ENCODE assay signal across 13 cellular contexts in genomic region chr4:2256781-2257191, GRCh38. TPM values are rescaled to one million over a fixed set of nuclear protein-coding genes. Genes with fewer than 3 reads are reported as not detected.
DNase-seq lines count a peak whose midpoint lies in the region; ATAC-seq, FAIRE-seq and TF ChIP-seq lines count a peak whose summit lies in the region.
"Had no signal": no experiment of that assay in that cellular context is flagged by ENCODE, and none has a peak within 500 bp of the region (broad histone marks: within the 10 kb centered on the region; RNA-seq: fewer than 3 reads in every experiment).

No MANE protein-coding gene starts in this region.

- H3K4me3 Mint-ChIP-seq in neural progenitor cell = no peak overlapping the region
- H3K4me3 Mint-ChIP-seq: nephron progenitor cell had no signal

- TF ChIP-seq CTCF in K562 (IDR thresholded peaks at IDR 0.05 in 2 of 3, conservative IDR thresholded peaks at IDR 0.05 in 1 of 3; ENCODE audit: insufficient read depth in 2 of 3, low read depth in 1 of 3, low read length in 3 of 3) = no peak
- no peak for TF ChIP-seq CTCF in neural progenitor cell (IDR thresholded peaks at IDR 0.05)

- H3K4me3 ChIP-seq in K562 (no peak overlapping the region), skin epidermis (no peak overlapping the region), neural progenitor cell (no peak overlapping the region)

- H3K4me1 ChIP-seq in K562 (replicated peaks in 1 of 2; ENCODE audit: control insufficient read depth in 2 of 2, insufficient read depth in 2 of 2, low read length in 2 of 2) (peaks cover 6 to 76% of the 10 kb centered on the region in 2 experiments; a peak in 4 of 5 replicates), neural progenitor cell (peaks cover 6% of the 10 kb centered on the region)

- H4K20me1 ChIP-seq in K562 (replicated peaks; ENCODE audit: control insufficient read depth, insufficient read depth, low read length) = no peaks in the 10 kb centered on the region; the same call in 1 of the 2 replicates
- H4K20me1 ChIP-seq in neural progenitor cell (ENCODE audit: low read depth) = peaks cover 86% of the 10 kb centered on the region

- WGBS in K562 (ENCODE audit: insufficient coverage, low coverage, missing lambda C conversion rate) = 70% methylated on average over 8 of the region's 12 CpGs

- TF ChIP-seq RAD21 in K562 (CRISPR knock-in tag; conservative IDR thresholded peaks at IDR 0.05 in 1 of 2, IDR thresholded peaks at IDR 0.05 in 1 of 2) = no peak

- H3K4me2 ChIP-seq in K562 (ENCODE audit: insufficient read depth, low read length) (no peak overlapping the region), neural progenitor cell (no peak overlapping the region)
- H3K4me2 ChIP-seq: KMS-11 had no signal

- H3K9me1 ChIP-seq in K562 (ENCODE audit: control insufficient read depth, insufficient read depth, low read length) = no peaks in the 10 kb centered on the region

- ATAC-seq in K562 (no peak), left lobe of liver (peak; percentile 36)

- no peak for TF ChIP-seq EP300 in K562 (IDR thresholded peaks at IDR 0.05; ENCODE audit: low read length)

- peaks cover 5% of the 10 kb centered on the region for H3K4me1 Mint-ChIP-seq in neural progenitor cell

- 0 out of 4 replicates have a peak overlapping the region, but pooled peaks of 1 of the 2 experiments have one; percentile 40 for H3K9ac ChIP-seq in K562 (ENCODE audit: insufficient read depth in 1 of 2, low read depth in 2 of 2, low read length in 2 of 2)
- H3K9ac ChIP-seq in neural progenitor cell = no peak overlapping the region
- H3K9ac ChIP-seq: KMS-11 had no signal

- H3K79me2 ChIP-seq in K562 (ENCODE audit: control insufficient read depth, insufficient read depth, low read length) (peaks cover 5% of the 10 kb centered on the region; the same call in 1 of the 3 replicates), neural progenitor cell (ENCODE audit: low read depth) (peaks cover 21% of the 10 kb centered on the region)

- POLR2A ChIA-PET in K562 (lab: Yijun Ruan, JAX) = interaction anchor here (0.6 to 2.3 kb wide), 7 partner anchors 8 to 214 kb away, joined by 3 to 10 read pairs (median 3); no protein-coding TSS in a partner anchor

- DNase-seq in GM12892 (ENCODE audit: insufficient read length) (peak; percentile 9), K562 (ENCODE audit: extremely low read depth in 1 of 4, low spot score in 3 of 4) (peak in 2 of 4 experiments; percentile 31 to 41), left lobe of liver (ENCODE audit: low spot score) (peak; percentile 47), NOMO-1 (lab: John Stamatoyannopoulos, UW; ENCODE audit: unreplicated experiment in 2 of 2) (no peak), neural progenitor cell (ENCODE audit: low spot score) (no peak), SIG-M5 (lab: John Stamatoyannopoulos, UW) (no peak), KBM-7 (no peak)
- DNase-seq: DMS153, foreskin melanocyte, NCI-H774, nephron progenitor cell had no signal

- CTCF ChIA-PET in K562 (lab: Yijun Ruan, JAX; ENCODE audit: low intra/inter-chr PET ratio) = no interaction called here

- in situ Hi-C loops in K562 (cut with MboI) = no loop called here
- in situ Hi-C loops in KBM-7 (cut with MboI; ENCODE audit: low pct_unique_long_range_greater_than_20kb, low sequenced_read_pairs) = no loop called here

- no peak overlapping the region for H2AFZ ChIP-seq in K562 (ENCODE audit: low read depth, low read length)
- H2AFZ ChIP-seq in neural progenitor cell (replicated peaks) = no peak overlapping the region

- H3K27me3 ChIP-seq in K562 (ENCODE audit: control insufficient read depth in 2 of 2, insufficient read depth in 2 of 2, low read length in 2 of 2) (no peaks in the 10 kb centered on the region), neural progenitor cell (no peaks in the 10 kb centered on the region)

- no peaks in the 10 kb centered on the region for H3F3A ChIP-seq in neural progenitor cell (ENCODE audit: low read depth)

- intact Hi-C loops in K562 (cut with micrococcal nuclease) = no loop called here

- H3K36me3 Mint-ChIP-seq in neural progenitor cell = peaks cover 13% of the 10 kb centered on the region

- no TSS peak for BruUV-seq in K562 (replicated peaks; lab: Mats Ljungman, UMichigan)

- no peak overlapping the region for H3K27ac Mint-ChIP-seq in neural progenitor cell
- H3K27ac Mint-ChIP-seq: nephron progenitor cell had no signal

- H3K9me3 ChIP-seq in K562 (replicated peaks; ENCODE audit: control insufficient read depth, insufficient read depth, low read depth, low read length) (no peaks in the 10 kb centered on the region), neural progenitor cell (ENCODE audit: low read depth) (no peaks in the 10 kb centered on the region)

- H3K36me3 ChIP-seq in K562 (ENCODE audit: control insufficient read depth, insufficient read depth, low read length) (no peaks in the 10 kb centered on the region), neural progenitor cell (no peaks in the 10 kb centered on the region)

- H3K9me3 Mint-ChIP-seq in neural progenitor cell = no peaks in the 10 kb centered on the region
- H3K9me3 Mint-ChIP-seq: nephron progenitor cell had no signal

- peaks cover 10% of the 10 kb centered on the region for H3K27me3 Mint-ChIP-seq in neural progenitor cell (ENCODE audit: insufficient read depth, low read depth)

- H3K27ac ChIP-seq in K562 (ENCODE audit: extremely low read depth, low read depth, low read length) = no peak overlapping the region
- H3K27ac ChIP-seq in skin epidermis = peak overlapping the region in 12 of 21 experiments; percentile 4 to 75 (median 44)
- H3K27ac ChIP-seq in neural progenitor cell = no peak overlapping the region
- H3K27ac ChIP-seq: KMS-11 had no signal

- TF ChIP-seq POLR2A in GM12892 (IDR thresholded peaks at IDR 0.05; ENCODE audit: low read depth, low read length) = no peak
- no peak for TF ChIP-seq POLR2A in K562 (conservative IDR thresholded peaks at IDR 0.05)

- FAIRE-seq in GM12892 (lab: Jason Lieb, UNC) (no peak), K562 (lab: Jason Lieb, UNC) (no peak)

RNA-seq across cellular contexts. Expression of gene MXD4, which starts 5.1 kb away (rescaled TPM):
- polyA plus RNA-seq in GM12892 (2012; ENCODE audit: missing spikeins) = 5.0 TPM
- 28.6 and 67.2 TPM in 2 replicates for total RNA-seq in K562 (2011; cell fraction: chromatin; rRNA removed; ENCODE audit: low replicate concordance)
- 27.8 and 29.2 TPM in 2 replicates for total RNA-seq in K562 (2011; cell fraction: nucleolus; rRNA removed)
- 20.9 and 26.7 TPM in 2 replicates for total RNA-seq in K562 (2011; cell fraction: nucleoplasm; rRNA removed)
- total RNA-seq in K562 (2014; rRNA removed) (8.8 and 11.2 TPM in 2 replicates), K562 (2014; rRNA removed; fragmentation: Illumina TruSeq; extraction: Trizol) (1.3 and 1.7 TPM in 2 replicates), K562 (2015; rRNA removed; fragmentation: Illumina TruSeq; extraction: Trizol) (5.9 and 6.1 TPM in 2 replicates), K562 (2021) (13.5 and 14.0 TPM in 2 replicates), left lobe of liver (23.6 TPM), neural progenitor cell (ENCODE audit: low replicate concordance) (22.7 and 58.8 TPM in 2 replicates)
- polyA plus RNA-seq in K562 (2011; rRNA removed) (9.1 and 14.4 TPM in 2 replicates), K562 (2014; fragmentation: Illumina TruSeq; extraction: Trizol) (4.4 and 7.0 TPM in 2 replicates), K562 (2014; fragmentation: Nextera tagmentation; extraction: Ambion mirVana) (under 1 TPM; 0.06 to 0.29 TPM), K562 (2014; rRNA removed) (8.9 and 10.2 TPM in 2 replicates)
- 10.3 and 17.4 TPM in 2 replicates for polyA plus RNA-seq in K562 (2011; cell fraction: cytosol; rRNA removed)
- polyA plus RNA-seq in K562 (2011; cell fraction: nucleus; rRNA removed) = 49.5 and 56.9 TPM in 2 replicates
- polyA plus RNA-seq in K562 (2012) = 9.3 and 17.8 TPM in 2 replicates
- polyA minus RNA-seq in K562 (2011; rRNA and poly(A)+ RNA removed) = 3.4 and 3.6 TPM in 2 replicates
- 4.6 and 8.3 TPM in 2 replicates for polyA minus RNA-seq in K562 (2011; cell fraction: cytosol; rRNA and poly(A)+ RNA removed)
- 13.1 and 22.0 TPM in 2 replicates for polyA minus RNA-seq in K562 (2011; cell fraction: nucleus; rRNA and poly(A)+ RNA removed)

RNA-seq across cellular contexts. Expression of gene HAUS3, which starts 14.9 kb away (rescaled TPM):
- 14.5 TPM for polyA plus RNA-seq in GM12892 (2012; ENCODE audit: missing spikeins)
- 10.9 and 54.8 TPM in 2 replicates for total RNA-seq in K562 (2011; cell fraction: chromatin; rRNA removed; ENCODE audit: low replicate concordance)
- total RNA-seq in K562 (2011; cell fraction: nucleolus; rRNA removed) = 8.7 and 12.0 TPM in 2 replicates
- 17.7 and 23.4 TPM in 2 replicates for total RNA-seq in K562 (2011; cell fraction: nucleoplasm; rRNA removed)
- total RNA-seq in K562 (2014; rRNA removed) (14.9 and 15.8 TPM in 2 replicates), K562 (2014; rRNA removed; fragmentation: Illumina TruSeq; extraction: Trizol) (25.7 and 29.2 TPM in 2 replicates), K562 (2015; rRNA removed; fragmentation: Illumina TruSeq; extraction: Trizol) (20.1 and 22.3 TPM in 2 replicates), K562 (2021) (19.8 and 20.0 TPM in 2 replicates), left lobe of liver (5.0 TPM), neural progenitor cell (ENCODE audit: low replicate concordance) (24.4 and 25.0 TPM in 2 replicates)
- polyA plus RNA-seq in K562 (2011; rRNA removed) (15.3 and 21.5 TPM in 2 replicates), K562 (2014; fragmentation: Illumina TruSeq; extraction: Trizol) (18.7 and 22.3 TPM in 2 replicates), K562 (2014; fragmentation: Nextera tagmentation; extraction: Ambion mirVana) (1 to 10 TPM; 8.9 to 9.6 TPM), K562 (2014; rRNA removed) (22.8 and 25.0 TPM in 2 replicates)
- polyA plus RNA-seq in K562 (2011; cell fraction: cytosol; rRNA removed) = 6.7 and 9.4 TPM in 2 replicates
- polyA plus RNA-seq in K562 (2011; cell fraction: nucleus; rRNA removed) = 15.3 and 17.4 TPM in 2 replicates
- 15.3 and 16.2 TPM in 2 replicates for polyA plus RNA-seq in K562 (2012)
- polyA minus RNA-seq in K562 (2011; rRNA and poly(A)+ RNA removed) = 12.1 and 15.7 TPM in 2 replicates
- 5.9 and 8.2 TPM in 2 replicates for polyA minus RNA-seq in K562 (2011; cell fraction: cytosol; rRNA and poly(A)+ RNA removed)
- polyA minus RNA-seq in K562 (2011; cell fraction: nucleus; rRNA and poly(A)+ RNA removed) = 8.5 and 14.3 TPM in 2 replicates

RNA-seq across cellular contexts. Expression of gene POLN, which starts 14.9 kb away (rescaled TPM):
- polyA plus RNA-seq in GM12892 (2012; ENCODE audit: missing spikeins) = 1.5 TPM
- total RNA-seq in K562 (2011; cell fraction: chromatin; rRNA removed; ENCODE audit: low replicate concordance) = 3.2 and 4.6 TPM in 2 replicates
- total RNA-seq in K562 (2011; cell fraction: nucleolus; rRNA removed) = 0.33 and 0.39 TPM in 2 replicates
- total RNA-seq in K562 (2011; cell fraction: nucleoplasm; rRNA removed) = 0.37 and 1.5 TPM in 2 replicates
- total RNA-seq in K562 (2014; rRNA removed) = 0.09 and 0.16 TPM in 2 replicates
- 0.47 and 0.70 TPM in 2 replicates for total RNA-seq in K562 (2014; rRNA removed; fragmentation: Illumina TruSeq; extraction: Trizol)
- total RNA-seq in K562 (2015; rRNA removed; fragmentation: Illumina TruSeq; extraction: Trizol) = 0.72 and 0.91 TPM in 2 replicates
- 0.45 and 0.58 TPM in 2 replicates for total RNA-seq in K562 (2021)
- polyA plus RNA-seq in K562 (2011; rRNA removed) = 0.54 and 0.70 TPM in 2 replicates
- polyA plus RNA-seq in K562 (2011; cell fraction: cytosol; rRNA removed) = 0.12 and 0.25 TPM in 2 replicates
- polyA plus RNA-seq in K562 (2011; cell fraction: nucleus; rRNA removed) = 0.40 and 1.5 TPM in 2 replicates
- 0.33 and 1.5 TPM in 2 replicates for polyA plus RNA-seq in K562 (2012)
- 0.15 and 0.33 TPM in 2 replicates for polyA plus RNA-seq in K562 (2014; fragmentation: Illumina TruSeq; extraction: Trizol)
- under 1 TPM; 0.08 to 0.25 TPM for polyA plus RNA-seq in K562 (2014; fragmentation: Nextera tagmentation; extraction: Ambion mirVana)
- 0.32 and 0.46 TPM in 2 replicates for polyA plus RNA-seq in K562 (2014; rRNA removed)
- 1.2 and 2.1 TPM in 2 replicates for polyA minus RNA-seq in K562 (2011; rRNA and poly(A)+ RNA removed)
- polyA minus RNA-seq in K562 (2011; cell fraction: cytosol; rRNA and poly(A)+ RNA removed) = 0.73 TPM in 1 of 2 replicates, not detected in the other
- polyA minus RNA-seq in K562 (2011; cell fraction: nucleus; rRNA and poly(A)+ RNA removed) = 0.40 and 0.56 TPM in 2 replicates
- total RNA-seq in left lobe of liver = 2.2 TPM
- 1.5 and 1.7 TPM in 2 replicates for total RNA-seq in neural progenitor cell (ENCODE audit: low replicate concordance)

Comparison
In these comparisons a context has a peak if more than half of its experiments do, and no peak if none do; other contexts are left out.
1. DNase-seq: peak in GM12892 (single experiment) and left lobe of liver (single experiment); none in NOMO-1 (0 of 2), neural progenitor cell (single experiment), SIG-M5 (single experiment) and KBM-7 (single experiment).
2. H3K27ac ChIP-seq: peak in skin epidermis (12 of 21); none in K562 (single experiment) and neural progenitor cell (single experiment).